Comparison of ENCODE assay signal across 1 cellular context in genomic region chr17:60142872-60143499, GRCh38.
TF ChIP-seq lines count a peak whose summit lies in the region.

No MANE protein-coding gene starts in this region.

TF ChIP-seq in HEK293, 187 proteins besides CTCF, POLR2A, EP300 and RAD21 (continued from another document):
- TF ChIP-seq, protein P1, sequence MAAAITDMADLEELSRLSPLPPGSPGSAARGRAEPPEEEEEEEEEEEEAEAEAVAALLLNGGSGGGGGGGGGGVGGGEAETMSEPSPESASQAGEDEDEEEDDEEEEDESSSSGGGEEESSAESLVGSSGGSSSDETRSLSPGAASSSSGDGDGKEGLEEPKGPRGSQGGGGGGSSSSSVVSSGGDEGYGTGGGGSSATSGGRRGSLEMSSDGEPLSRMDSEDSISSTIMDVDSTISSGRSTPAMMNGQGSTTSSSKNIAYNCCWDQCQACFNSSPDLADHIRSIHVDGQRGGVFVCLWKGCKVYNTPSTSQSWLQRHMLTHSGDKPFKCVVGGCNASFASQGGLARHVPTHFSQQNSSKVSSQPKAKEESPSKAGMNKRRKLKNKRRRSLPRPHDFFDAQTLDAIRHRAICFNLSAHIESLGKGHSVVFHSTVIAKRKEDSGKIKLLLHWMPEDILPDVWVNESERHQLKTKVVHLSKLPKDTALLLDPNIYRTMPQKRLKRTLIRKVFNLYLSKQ (tag by site-specific recombination; IDR thresholded peaks at IDR 0.05; ENCODE audit: borderline replicate concordance), result no peak
- TF ChIP-seq ZNF555 (tag by site-specific recombination; conservative IDR thresholded peaks at IDR 0.05) (no peak), ZNF76 (tag by site-specific recombination; IDR thresholded peaks at IDR 0.05; ENCODE audit: borderline replicate concordance, low read depth) (peak; percentile 22; the same call in 1 of the 2 replicates), ZBTB8A (tag by site-specific recombination; IDR thresholded peaks at IDR 0.05) (peak; percentile 65), ZNF707 (tag by site-specific recombination; IDR thresholded peaks at IDR 0.05) (no peak), ZNF629 (tag by site-specific recombination; IDR thresholded peaks at IDR 0.05) (no peak), ZNF26 (tag by site-specific recombination; IDR thresholded peaks at IDR 0.05) (no peak), ZFP69B (tag by site-specific recombination; IDR thresholded peaks at IDR 0.05) (0 out of 2 replicates have a peak, but pooled peaks have one; percentile 35), ZNF623 (tag by site-specific recombination; IDR thresholded peaks at IDR 0.05) (no peak), SP7 (tag by site-specific recombination; IDR thresholded peaks at IDR 0.05) (peak; percentile 50), ZNF654 (tag by site-specific recombination; IDR thresholded peaks at IDR 0.05; ENCODE audit: low read depth) (peak; percentile 97), ZNF335 (tag by site-specific recombination; conservative IDR thresholded peaks at IDR 0.05) (peak; percentile 74; the same call in 1 of the 2 replicates), ZNF2 (tag by site-specific recombination; IDR thresholded peaks at IDR 0.05) (peak; percentile 45; the same call in 1 of the 2 replicates), KLF10 (tag by site-specific recombination; IDR thresholded peaks at IDR 0.05) (no peak), MEIS1 (CRISPR knock-in tag; IDR thresholded peaks at IDR 0.05; ENCODE audit: borderline replicate concordance) (no peak), ZBTB21 (tag by site-specific recombination; IDR thresholded peaks at IDR 0.05) (no peak), ZNF561 (tag by site-specific recombination; IDR thresholded peaks at IDR 0.05; ENCODE audit: borderline replicate concordance) (peak; percentile 62; the same call in 1 of the 2 replicates), KLF8 (tag by site-specific recombination; IDR thresholded peaks at IDR 0.05) (0 out of 2 replicates have a peak, but pooled peaks have one; percentile 33), HIC1 (tag by site-specific recombination; IDR thresholded peaks at IDR 0.05) (peak; percentile 11; the same call in 1 of the 2 replicates), WT1 (tag by site-specific recombination; IDR thresholded peaks at IDR 0.05) (peak; percentile 40; the same call in 1 of the 2 replicates), ZBTB48 (tag by site-specific recombination; IDR thresholded peaks at IDR 0.05) (peak; percentile 73), ZNF600 (tag by site-specific recombination; IDR thresholded peaks at IDR 0.05) (peak; percentile 50; the same call in 1 of the 2 replicates), ZBTB10 (tag by site-specific recombination; IDR thresholded peaks at IDR 0.05) (peak; percentile 22; the same call in 1 of the 2 replicates), ZEB2 (tag by site-specific recombination; IDR thresholded peaks at IDR 0.05) (peak; percentile 24; the same call in 1 of the 2 replicates), PRDM1 (tag by site-specific recombination; IDR thresholded peaks at IDR 0.05) (peak; percentile 22; the same call in 1 of the 2 replicates), ZNF366 (tag by site-specific recombination; conservative IDR thresholded peaks at IDR 0.05) (no peak), ZFHX2 (tag by site-specific recombination; conservative IDR thresholded peaks at IDR 0.05) (0 out of 2 replicates have a peak, but pooled peaks have one; percentile 14)
- TF ChIP-seq, protein P2, sequence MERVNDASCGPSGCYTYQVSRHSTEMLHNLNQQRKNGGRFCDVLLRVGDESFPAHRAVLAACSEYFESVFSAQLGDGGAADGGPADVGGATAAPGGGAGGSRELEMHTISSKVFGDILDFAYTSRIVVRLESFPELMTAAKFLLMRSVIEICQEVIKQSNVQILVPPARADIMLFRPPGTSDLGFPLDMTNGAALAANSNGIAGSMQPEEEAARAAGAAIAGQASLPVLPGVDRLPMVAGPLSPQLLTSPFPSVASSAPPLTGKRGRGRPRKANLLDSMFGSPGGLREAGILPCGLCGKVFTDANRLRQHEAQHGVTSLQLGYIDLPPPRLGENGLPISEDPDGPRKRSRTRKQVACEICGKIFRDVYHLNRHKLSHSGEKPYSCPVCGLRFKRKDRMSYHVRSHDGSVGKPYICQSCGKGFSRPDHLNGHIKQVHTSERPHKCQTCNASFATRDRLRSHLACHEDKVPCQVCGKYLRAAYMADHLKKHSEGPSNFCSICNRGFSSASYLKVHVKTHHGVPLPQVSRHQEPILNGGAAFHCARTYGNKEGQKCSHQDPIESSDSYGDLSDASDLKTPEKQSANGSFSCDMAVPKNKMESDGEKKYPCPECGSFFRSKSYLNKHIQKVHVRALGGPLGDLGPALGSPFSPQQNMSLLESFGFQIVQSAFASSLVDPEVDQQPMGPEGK (tag by site-specific recombination; IDR thresholded peaks at IDR 0.05), result peak; percentile 68
- TF ChIP-seq, protein P3, sequence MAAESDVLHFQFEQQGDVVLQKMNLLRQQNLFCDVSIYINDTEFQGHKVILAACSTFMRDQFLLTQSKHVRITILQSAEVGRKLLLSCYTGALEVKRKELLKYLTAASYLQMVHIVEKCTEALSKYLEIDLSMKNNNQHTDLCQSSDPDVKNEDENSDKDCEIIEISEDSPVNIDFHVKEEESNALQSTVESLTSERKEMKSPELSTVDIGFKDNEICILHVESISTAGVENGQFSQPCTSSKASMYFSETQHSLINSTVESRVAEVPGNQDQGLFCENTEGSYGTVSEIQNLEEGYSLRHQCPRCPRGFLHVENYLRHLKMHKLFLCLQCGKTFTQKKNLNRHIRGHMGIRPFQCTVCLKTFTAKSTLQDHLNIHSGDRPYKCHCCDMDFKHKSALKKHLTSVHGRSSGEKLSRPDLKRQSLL (tag by site-specific recombination; IDR thresholded peaks at IDR 0.05), result no peak
- TF ChIP-seq, protein P4, sequence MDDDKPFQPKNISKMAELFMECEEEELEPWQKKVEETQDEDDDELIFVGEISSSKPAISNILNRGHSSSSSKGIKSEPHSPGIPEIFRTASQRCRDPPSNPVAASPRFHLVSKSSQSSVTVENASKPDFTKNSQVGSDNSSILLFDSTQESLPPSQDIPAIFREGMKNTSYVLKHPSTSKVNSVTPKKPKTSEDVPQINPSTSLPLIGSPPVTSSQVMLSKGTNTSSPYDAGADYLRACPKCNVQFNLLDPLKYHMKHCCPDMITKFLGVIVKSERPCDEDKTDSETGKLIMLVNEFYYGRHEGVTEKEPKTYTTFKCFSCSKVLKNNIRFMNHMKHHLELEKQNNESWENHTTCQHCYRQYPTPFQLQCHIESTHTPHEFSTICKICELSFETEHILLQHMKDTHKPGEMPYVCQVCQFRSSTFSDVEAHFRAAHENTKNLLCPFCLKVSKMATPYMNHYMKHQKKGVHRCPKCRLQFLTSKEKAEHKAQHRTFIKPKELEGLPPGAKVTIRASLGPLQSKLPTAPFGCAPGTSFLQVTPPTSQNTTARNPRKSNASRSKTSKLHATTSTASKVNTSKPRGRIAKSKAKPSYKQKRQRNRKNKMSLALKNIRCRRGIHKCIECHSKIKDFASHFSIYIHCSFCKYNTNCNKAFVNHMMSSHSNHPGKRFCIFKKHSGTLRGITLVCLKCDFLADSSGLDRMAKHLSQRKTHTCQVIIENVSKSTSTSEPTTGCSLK (tag by site-specific recombination; IDR thresholded peaks at IDR 0.05), result no peak
